ENCODE assay signal across 9 cellular contexts in genomic region chr3:11770105-11770476, GRCh38.
DNase-seq lines count a peak whose midpoint lies in the region; TF ChIP-seq lines count a peak whose summit lies in the region.
"Had no signal": no experiment of that assay in that cellular context is flagged by ENCODE, and none has a peak within 500 bp of the region (broad histone marks: within the 10 kb centered on the region; RNA-seq: fewer than 3 reads in every experiment).

No MANE protein-coding gene starts in this region.

- H3K27ac ChIP-seq in PC-9 (peak overlapping the region; percentile 96), suprapubic skin (peak overlapping the region; percentile 93)
- H3K27ac ChIP-seq: heart right ventricle had no signal

- H3K9me3 ChIP-seq in PC-9 (ENCODE audit: insufficient read depth, low read depth): no peaks in the 10 kb centered on the region
- no peaks in the 10 kb centered on the region for H3K9me3 ChIP-seq in suprapubic skin
- H3K9me3 ChIP-seq: heart right ventricle had no signal

- H3K27me3 Mint-ChIP-seq in activated T-cell treated with anti-CD3 and anti-CD28 coated beads, Interleukin-2, amount 50 U/mL, for 24 hours: no peaks in the 10 kb centered on the region

- WGBS in suprapubic skin: 42% methylated on average over 5 of the region's 5 CpGs

- peak overlapping the region; percentile 30 for H3K27ac Mint-ChIP-seq in activated T-cell treated with anti-CD3 and anti-CD28 coated beads, Interleukin-2, amount 50 U/mL, for 24 hours

- POLR2A ChIA-PET in PC-9 (lab: Charles Lee; ENCODE audit: unreplicated experiment): interaction anchor here (0.7 to 0.8 kb wide), 2 partner anchors 38 to 481 kb away, joined by 3 to 6 read pairs; no protein-coding TSS in a partner anchor

- intact Hi-C loops in PC-9 (cut with micrococcal nuclease; ENCODE audit: unreplicated experiment): loop anchor here (1.0 to 10.0 kb wide), 2 partner anchors 51 to 95 kb away; no protein-coding TSS in a partner anchor

- H4K20me1 ChIP-seq in PC-9 (ENCODE audit: insufficient read depth): no peaks in the 10 kb centered on the region

- peaks cover 23% of the 10 kb centered on the region for H3K4me1 Mint-ChIP-seq in activated T-cell treated with anti-CD3 and anti-CD28 coated beads, Interleukin-2, amount 50 U/mL, for 24 hours (ENCODE audit: low read depth)

- H3K36me3 Mint-ChIP-seq in activated T-cell treated with anti-CD3 and anti-CD28 coated beads, Interleukin-2, amount 50 U/mL, for 24 hours (ENCODE audit: low read depth): no peaks in the 10 kb centered on the region

- H3K9me2 ChIP-seq in PC-9 (ENCODE audit: insufficient read depth): no peaks in the 10 kb centered on the region

- CTCF ChIA-PET in PC-9 (lab: Charles Lee): no interaction called here

- H3K4me3 ChIP-seq in PC-9: peak overlapping the region; percentile 25; the same call in 1 of the 2 replicates
- no peak overlapping the region for H3K4me3 ChIP-seq in fibroblast of the aortic adventitia (ENCODE audit: low read depth, low read length)
- H3K4me3 ChIP-seq in suprapubic skin: peak overlapping the region; percentile 19

- H3K27me3 ChIP-seq in PC-9 (ENCODE audit: insufficient read depth, low read depth) (no peaks in the 10 kb centered on the region), suprapubic skin (no peaks in the 10 kb centered on the region)
- H3K27me3 ChIP-seq: heart right ventricle had no signal

- TF ChIP-seq EP300 in suprapubic skin (IDR thresholded peaks at IDR 0.05): no peak

- H3K79me2 ChIP-seq in PC-9 (ENCODE audit: low read depth): no peaks in the 10 kb centered on the region

- H3K9me3 Mint-ChIP-seq in activated T-cell treated with anti-CD3 and anti-CD28 coated beads, Interleukin-2, amount 50 U/mL, for 24 hours: no peaks in the 10 kb centered on the region

- TSS peak; percentile 75 for BruUV-seq in PC-9 (replicated peaks; lab: Mats Ljungman, UMichigan)

- peak overlapping the region; percentile 90 for H3K4me2 ChIP-seq in PC-9

- peak; percentile 33 for DNase-seq in activated T-cell treated with anti-CD3 and anti-CD28 coated beads, Interleukin-2, amount 50 U/mL, for 24 hours
- DNase-seq in activated T-cell treated with anti-CD3 and anti-CD28 coated beads, Interleukin-2, amount 50 U/mL, for 48 hours: no peak
- DNase-seq in PC-9 (no peak), fibroblast of the aortic adventitia (ENCODE audit: low read depth) (peak; percentile 7), suprapubic skin (ENCODE audit: low spot score in 2 of 2) (no peak), hepatic stellate cell (ENCODE audit: low spot score) (no peak), foreskin melanocyte (no peak), NCI-H524 treated with DMSO at 0.1 percent for 48 hours (lab: John Stamatoyannopoulos, UW) (no peak)

- no peak for TF ChIP-seq CTCF in PC-9 (conservative IDR thresholded peaks at IDR 0.05)
- TF ChIP-seq CTCF in fibroblast of the aortic adventitia (IDR thresholded peaks at IDR 0.05; ENCODE audit: insufficient read depth, low read length): no peak
- no peak for TF ChIP-seq CTCF in suprapubic skin (IDR thresholded peaks at IDR 0.05)

- H2AFZ ChIP-seq in PC-9: no peak overlapping the region

- H3K36me3 ChIP-seq in PC-9 (ENCODE audit: low read depth) (no peaks in the 10 kb centered on the region), suprapubic skin (no peaks in the 10 kb centered on the region)
- H3K36me3 ChIP-seq: heart right ventricle had no signal

- H3K4me1 ChIP-seq in PC-9 (replicated peaks; ENCODE audit: insufficient read depth): peaks cover 50% of the 10 kb centered on the region
- peaks cover 39% of the 10 kb centered on the region for H3K4me1 ChIP-seq in suprapubic skin

- H3K4me3 Mint-ChIP-seq in activated T-cell treated with anti-CD3 and anti-CD28 coated beads, Interleukin-2, amount 50 U/mL, for 24 hours: peak overlapping the region; percentile 0

- TF ChIP-seq POLR2A in suprapubic skin (IDR thresholded peaks at IDR 0.05): no peak

- H3F3A ChIP-seq in PC-9 (ENCODE audit: insufficient read depth, low read depth): peaks cover 38% of the 10 kb centered on the region

Comparison
In these comparisons a context has a peak if more than half of its experiments do, and no peak if none do; other contexts are left out.
1. DNase-seq: peak in activated T-cell treated with anti-CD3 and anti-CD28 coated beads, Interleukin-2, amount 50 U/mL, for 24 hours (single experiment) and fibroblast of the aortic adventitia (single experiment); none in activated T-cell treated with anti-CD3 and anti-CD28 coated beads, Interleukin-2, amount 50 U/mL, for 48 hours (0 of 2), PC-9 (0 of 2), suprapubic skin (0 of 2), hepatic stellate cell (single experiment), foreskin melanocyte (single experiment) and NCI-H524 treated with DMSO at 0.1 percent for 48 hours (single experiment).